13 cellular contexts compared by ENCODE assay signal in the genomic region with DNA sequence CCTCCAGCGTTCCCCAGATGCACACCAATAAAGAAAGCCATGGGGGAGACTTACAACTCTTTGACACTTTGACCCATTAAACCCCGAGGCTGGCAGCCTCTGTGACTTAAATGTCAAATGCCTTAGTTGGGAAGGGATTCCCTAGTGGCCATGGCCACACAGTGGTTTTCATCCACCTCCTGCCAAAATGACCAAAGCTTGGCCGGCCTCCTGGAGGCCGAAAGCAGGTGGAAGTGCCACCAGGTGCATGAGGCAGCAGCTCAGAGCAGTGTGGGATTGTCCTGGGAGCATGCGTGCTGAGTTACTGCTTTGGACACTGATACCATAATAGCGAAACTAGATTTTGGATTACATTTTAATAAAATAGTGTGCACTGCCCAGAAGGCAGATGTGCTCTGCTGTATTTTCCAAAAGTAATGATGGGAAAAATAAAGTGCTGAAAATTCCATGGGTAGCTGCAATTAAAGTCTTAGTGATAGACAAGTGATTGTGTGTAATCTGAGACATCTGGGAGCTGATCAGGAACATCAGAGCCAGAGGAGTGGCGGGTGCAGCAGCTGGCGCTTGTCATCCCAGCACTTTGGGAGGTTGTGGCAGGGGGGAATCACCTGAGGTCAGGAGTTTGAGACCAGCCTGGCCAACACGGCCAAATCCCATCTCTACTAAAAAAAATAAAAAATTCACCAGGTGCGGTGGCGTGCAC.
"Had no signal": no experiment of that assay in that cellular context is flagged by ENCODE, and none has a peak within 500 bp of the region (broad histone marks: within the 10 kb centered on the region; RNA-seq: fewer than 3 reads in every experiment).

No MANE protein-coding gene starts in this region.

- H3K27ac Mint-ChIP-seq: activated CD8-positive, alpha-beta memory T cell treated with anti-CD3 and anti-CD28 coated beads, Interleukin-2, amount 10 ng/mL, durations not matched to agents 7 days and 5 days; activated naive CD4-positive, alpha-beta T cell treated with anti-CD3 and anti-CD28 coated beads for 36 hours; naive B cell; stimulated activated naive B cell treated with anti-CD40 and anti-IgM and Interleukin-4, amounts not matched to agents 10 μg/mL and 1 μg/mL and 100 μg/mL, for 72 hours had no signal

- H3K4me3 ChIP-seq: coronary artery, gastroesophageal sphincter, transverse colon had no signal

- ATAC-seq: activated CD8-positive, alpha-beta memory T cell treated with anti-CD3 and anti-CD28 coated beads, Interleukin-2, amount 10 ng/mL, durations not matched to agents 7 days and 5 days; gastroesophageal sphincter; stimulated activated naive B cell treated with anti-CD40 and anti-IgM and Interleukin-4, amounts not matched to agents 10 μg/mL and 1 μg/mL and 100 μg/mL, for 72 hours had no signal

- H3K4me1 ChIP-seq: gastroesophageal sphincter, parathyroid adenoma, transverse colon had no signal

- H2AFZ ChIP-seq: parathyroid adenoma had no signal

- H3K27me3 Mint-ChIP-seq: activated CD8-positive, alpha-beta memory T cell treated with anti-CD3 and anti-CD28 coated beads, Interleukin-2, amount 10 ng/mL, durations not matched to agents 7 days and 5 days; naive B cell; stimulated activated naive B cell treated with anti-CD40 and anti-IgM and Interleukin-4, amounts not matched to agents 10 μg/mL and 1 μg/mL and 100 μg/mL, for 72 hours had no signal

- H3K79me2 ChIP-seq: parathyroid adenoma had no signal

- H3K9me3 ChIP-seq: gastroesophageal sphincter, transverse colon had no signal

- H3K9ac ChIP-seq: parathyroid adenoma had no signal

- DNase-seq: activated CD4-positive, alpha-beta T cell treated with anti-CD3 and anti-CD28 coated beads, Interleukin-2, amount 50 U/mL, for 1 hour; activated CD4-positive, CD25-positive, alpha-beta regulatory T cell; activated CD8-positive, alpha-beta memory T cell treated with anti-CD3 and anti-CD28 coated beads, Interleukin-2, amount 10 ng/mL, durations not matched to agents 7 days and 5 days; activated naive CD4-positive, alpha-beta T cell treated with anti-CD3 and anti-CD28 coated beads for 36 hours; caudate nucleus; effector CD4-positive, alpha-beta T cell; midbrain; naive B cell; stimulated activated naive B cell treated with anti-CD40 and anti-IgM and Interleukin-4, amounts not matched to agents 10 μg/mL and 1 μg/mL and 100 μg/mL, for 72 hours; transverse colon had no signal

- H3K4me3 Mint-ChIP-seq: activated CD8-positive, alpha-beta memory T cell treated with anti-CD3 and anti-CD28 coated beads, Interleukin-2, amount 10 ng/mL, durations not matched to agents 7 days and 5 days; activated naive CD4-positive, alpha-beta T cell treated with anti-CD3 and anti-CD28 coated beads for 36 hours; naive B cell; stimulated activated naive B cell treated with anti-CD40 and anti-IgM and Interleukin-4, amounts not matched to agents 10 μg/mL and 1 μg/mL and 100 μg/mL, for 72 hours had no signal

- H3K27me3 ChIP-seq: gastroesophageal sphincter, transverse colon had no signal

- H3K9me3 Mint-ChIP-seq: activated naive CD4-positive, alpha-beta T cell treated with anti-CD3 and anti-CD28 coated beads for 36 hours; naive B cell; stimulated activated naive B cell treated with anti-CD40 and anti-IgM and Interleukin-4, amounts not matched to agents 10 μg/mL and 1 μg/mL and 100 μg/mL, for 72 hours had no signal

- H3K27ac ChIP-seq: coronary artery, gastroesophageal sphincter, parathyroid adenoma, transverse colon had no signal
